ENCODE assay signal across 14 cellular contexts in the genomic region with DNA sequence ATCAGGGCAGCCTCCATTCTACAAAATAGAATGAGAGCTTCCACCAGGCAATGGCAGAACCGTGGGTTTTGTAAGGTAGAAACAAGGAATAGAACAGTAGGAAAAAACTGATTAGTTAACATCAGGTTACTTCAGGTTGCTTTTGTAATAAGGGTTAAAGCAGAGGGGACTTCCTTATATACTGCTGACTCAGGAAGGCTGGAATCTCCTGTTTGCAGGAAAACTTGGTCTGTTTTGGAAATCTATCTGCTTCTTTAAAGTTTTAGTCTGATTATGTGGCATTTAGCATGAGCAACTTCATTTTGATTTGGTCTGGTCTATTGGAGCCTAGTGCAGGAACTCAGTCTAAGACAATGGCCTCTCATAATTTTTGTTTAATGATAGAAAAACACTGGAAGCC. TPM values are rescaled to one million over a fixed set of nuclear protein-coding genes. Genes with fewer than 3 reads are reported as not detected.
DNase-seq lines count a peak whose midpoint lies in the region; ATAC-seq, FAIRE-seq and TF ChIP-seq lines count a peak whose summit lies in the region.
"Had no signal": no experiment of that assay in that cellular context is flagged by ENCODE, and none has a peak within 500 bp of the region (broad histone marks: within the 10 kb centered on the region; RNA-seq: fewer than 3 reads in every experiment).

No MANE protein-coding gene starts in this region.

- peak overlapping the region; percentile 18; the same call in 1 of the 2 replicates for H3K27ac Mint-ChIP-seq in HFFc6
- H3K27ac Mint-ChIP-seq: CD8-positive, alpha-beta T cell had no signal

- H3K27me3 ChIP-seq in bronchial epithelial cell (ENCODE audit: control insufficient read depth, insufficient read depth, low read length): no peaks in the 10 kb centered on the region
- no peaks in the 10 kb centered on the region for H3K27me3 ChIP-seq in smooth muscle cell (ENCODE audit: low read depth)
- H3K27me3 ChIP-seq in Peyer's patch: no peaks in the 10 kb centered on the region
- H3K27me3 ChIP-seq: BE2C had no signal

- H3K27me3 Mint-ChIP-seq in HFFc6 (ENCODE audit: insufficient read depth): peaks cover 17% of the 10 kb centered on the region

- no peaks in the 10 kb centered on the region for H3K79me2 ChIP-seq in smooth muscle cell (ENCODE audit: low read depth)

- no peaks in the 10 kb centered on the region for H4K20me1 ChIP-seq in smooth muscle cell (ENCODE audit: low read depth)

- peak overlapping the region; percentile 60 for H3K4me2 ChIP-seq in smooth muscle cell

- H3K4me3 Mint-ChIP-seq in HFFc6: no peak overlapping the region
- H3K4me3 Mint-ChIP-seq: CD8-positive, alpha-beta T cell had no signal

- H2AFZ ChIP-seq in smooth muscle cell (ENCODE audit: low read depth): peak overlapping the region; percentile 85

- no peak for ATAC-seq in HG03108 (IDR thresholded peaks at IDR 0.05; ENCODE audit: unreplicated experiment)
- ATAC-seq: CD8-positive, alpha-beta T cell had no signal

- H3K4me3 ChIP-seq in bronchial epithelial cell (ENCODE audit: low read depth, low read length): no peak overlapping the region
- no peak overlapping the region for H3K4me3 ChIP-seq in smooth muscle cell
- H3K4me3 ChIP-seq in Peyer's patch: no peak overlapping the region

- no peak for TF ChIP-seq POLR2A in Peyer's patch (IDR thresholded peaks at IDR 0.05)

- no peaks in the 10 kb centered on the region for H3F3A ChIP-seq in smooth muscle cell (ENCODE audit: low read depth)

- 74% methylated on average over 1 of the region's 1 CpG for WGBS in smooth muscle cell (ENCODE audit: low lambda C conversion rate)

- H3K36me3 Mint-ChIP-seq in HFFc6 (ENCODE audit: low read depth): no peaks in the 10 kb centered on the region
- H3K36me3 Mint-ChIP-seq: CD8-positive, alpha-beta T cell had no signal

- FAIRE-seq in bronchial epithelial cell (lab: Jason Lieb, UNC): no peak

- no peak overlapping the region for H3K9ac ChIP-seq in smooth muscle cell (ENCODE audit: low read depth)

- DNase-seq in HFFc6 (no peak), bronchial epithelial cell (ENCODE audit: low read depth) (peak; percentile 43), inferior parietal cortex (ENCODE audit: extremely low spot score) (peak; percentile 6), smooth muscle cell (lab: John Stamatoyannopoulos, UW; ENCODE audit: unreplicated experiment) (no peak), DMS 273 (lab: John Stamatoyannopoulos, UW; ENCODE audit: unreplicated experiment) (no peak), Peyer's patch (no peak)
- DNase-seq: BE2C; CD8-positive, alpha-beta T cell; NCI-H1436 treated with DMSO at 0.1 percent for 48 hours; NCI-H226; NCI-H526 treated with DMSO at 0.1 percent for 48 hours; NK-92 treated with Interleukin-12 subunit alpha and Interleukin-12 subunit beta, amount 100 ng/mL, for 24 hours; OCI-M1 had no signal

- peaks cover 18% of the 10 kb centered on the region for H3K4me1 ChIP-seq in smooth muscle cell (ENCODE audit: low read depth)
- no peaks in the 10 kb centered on the region for H3K4me1 ChIP-seq in Peyer's patch
- H3K4me1 ChIP-seq: BE2C had no signal

- H3K9me3 ChIP-seq in smooth muscle cell (replicated peaks; ENCODE audit: low read depth) (no peaks in the 10 kb centered on the region), Peyer's patch (no peaks in the 10 kb centered on the region)
- H3K9me3 ChIP-seq: BE2C had no signal

- H3K36me3 ChIP-seq in bronchial epithelial cell (ENCODE audit: control insufficient read depth, insufficient read depth, low read length) (no peaks in the 10 kb centered on the region), smooth muscle cell (ENCODE audit: low read depth) (no peaks in the 10 kb centered on the region), Peyer's patch (no peaks in the 10 kb centered on the region)
- H3K36me3 ChIP-seq: BE2C had no signal

- no peaks in the 10 kb centered on the region for H3K9me3 Mint-ChIP-seq in HFFc6
- H3K9me3 Mint-ChIP-seq: CD8-positive, alpha-beta T cell had no signal

- H3K27ac ChIP-seq in smooth muscle cell (ENCODE audit: low read depth) (peak overlapping the region; percentile 63), Peyer's patch (no peak overlapping the region)

- peaks cover 14% of the 10 kb centered on the region for H3K4me1 Mint-ChIP-seq in HFFc6 (ENCODE audit: low read depth)

- TF ChIP-seq CTCF in HFFc6 (IDR thresholded peaks at IDR 0.05) (no peak), bronchial epithelial cell (IDR thresholded peaks at IDR 0.05; ENCODE audit: insufficient read depth, low read length, severe bottlenecking) (no peak), smooth muscle cell (IDR thresholded peaks at IDR 0.05; ENCODE audit: borderline replicate concordance, insufficient read depth, poor library complexity, severe bottlenecking) (no peak), Peyer's patch (IDR thresholded peaks at IDR 0.05) (no peak)

RNA-seq across cellular contexts. Expression of a gene that starts 32.7 kb away (rescaled TPM):
- 10 to 100 TPM; 34.7 to 64.2 (median 41.3) TPM for total RNA-seq in HFFc6 (2021; fragmentation: NEBNext Ultra II Directional; extraction: Animal tissue kit (Norgen Biotek cat#: 25700))
- 33.4 and 39.0 TPM in 2 replicates for total RNA-seq in bronchial epithelial cell
- total RNA-seq in smooth muscle cell: 25.1 and 43.9 TPM in 2 replicates
- 46.6 and 52.7 TPM in 2 replicates for polyA plus RNA-seq in smooth muscle cell
- 10 to 100 TPM; 22.1 to 36.7 (median 23.4) TPM for total RNA-seq in Peyer's patch

Comparison
In these comparisons a context has a peak if more than half of its experiments do, and no peak if none do; other contexts are left out.
1. DNase-seq: peak in bronchial epithelial cell (single experiment) and inferior parietal cortex (single experiment); none in HFFc6 (single experiment), smooth muscle cell (single experiment), DMS 273 (single experiment) and Peyer's patch (0 of 3).